10 cellular contexts compared by ENCODE assay signal in genomic region chr18:26843760-26844159, GRCh38. TPM values are rescaled to one million over a fixed set of nuclear protein-coding genes. Genes with fewer than 3 reads are reported as not detected.
"Had no signal": no experiment of that assay in that cellular context is flagged by ENCODE, and none has a peak within 500 bp of the region (broad histone marks: within the 10 kb centered on the region; RNA-seq: fewer than 3 reads in every experiment).

No MANE protein-coding gene starts in this region.

- H3K4me3 ChIP-seq: GM23248, HAP-1 had no signal

- H3K4me1 ChIP-seq: HAP-1 had no signal

- H3K27ac ChIP-seq: GM23248 had no signal

- ATAC-seq: HCT116 had no signal

- H3K4me1 Mint-ChIP-seq: H9 had no signal

- H3K9me3 ChIP-seq: HAP-1 had no signal

- H2AFZ ChIP-seq: GM23248 had no signal

- H3K9ac ChIP-seq: GM23248 had no signal

- H3K4me3 Mint-ChIP-seq: H9, HFFc6 had no signal

- FAIRE-seq: H1, H54 had no signal

- H3K36me3 ChIP-seq: HAP-1 had no signal

- DNase-seq: GM23248, GOT3, H7, H9, HCEC 1CT, HFFc6 had no signal

- H3K27ac Mint-ChIP-seq: H9, HFFc6 had no signal

RNA-seq across cellular contexts. Expression of gene AQP4, which starts 21.7 kb away (rescaled TPM):
- total RNA-seq: GM23248, HFFc6 had no signal
- polyA plus RNA-seq: GM23248 had no signal
